In genomic region chr7:121313793-121314676, GRCh38 we compare ENCODE assay signal across 8 cellular contexts. TPM values are rescaled to one million over a fixed set of nuclear protein-coding genes. Genes with fewer than 3 reads are reported as not detected.
A peak's percentile ranks its signal among the peaks of the same experiment; 100 is the strongest.
DNase-seq lines count a peak whose midpoint lies in the region; ATAC-seq lines count a peak whose summit lies in the region.

No MANE protein-coding gene starts in this region.

- intact Hi-C loops in Right ventricle myocardium inferior (cut with DNase I): no loop called here

- DNase-seq in NCI-H146 (lab: John Stamatoyannopoulos, UW): peak; percentile 40
- no peak for DNase-seq in NCI-H146 treated with DMSO at 0.1 percent for 48 hours (lab: John Stamatoyannopoulos, UW; ENCODE audit: unreplicated experiment)
- peak; percentile 79 to 84 for DNase-seq in NCI-H526 (lab: John Stamatoyannopoulos, UW)
- DNase-seq in kidney glomerular epithelial cell (lab: John Stamatoyannopoulos, UW): peak; percentile 78
- DNase-seq in Right ventricle myocardium inferior (ENCODE audit: missing footprints): no peak
- no peak for DNase-seq in UCSD-AML1 (lab: John Stamatoyannopoulos, UW; ENCODE audit: unreplicated experiment)
- DNase-seq in COLO829 (ENCODE audit: low spot score): no peak

- ATAC-seq in HG03108 (IDR thresholded peaks at IDR 0.05; ENCODE audit: unreplicated experiment): peak; percentile 93
- ATAC-seq in Right ventricle myocardium inferior: no peak

RNA-seq across cellular contexts. Expression of gene WNT16, which starts 14.8 kb away (rescaled TPM):
- total RNA-seq in Right ventricle myocardium inferior: not detected

Comparison
In these comparisons a context has a peak if more than half of its experiments do, and no peak if none do; other contexts are left out.
1. DNase-seq: peak in NCI-H146 (single experiment), NCI-H526 (2 of 2) and kidney glomerular epithelial cell (single experiment); none in NCI-H146 treated with DMSO at 0.1 percent for 48 hours (single experiment), Right ventricle myocardium inferior (single experiment), UCSD-AML1 (single experiment) and COLO829 (single experiment).